Comparison of ENCODE assay signal across 8 cellular contexts in the genomic region with DNA sequence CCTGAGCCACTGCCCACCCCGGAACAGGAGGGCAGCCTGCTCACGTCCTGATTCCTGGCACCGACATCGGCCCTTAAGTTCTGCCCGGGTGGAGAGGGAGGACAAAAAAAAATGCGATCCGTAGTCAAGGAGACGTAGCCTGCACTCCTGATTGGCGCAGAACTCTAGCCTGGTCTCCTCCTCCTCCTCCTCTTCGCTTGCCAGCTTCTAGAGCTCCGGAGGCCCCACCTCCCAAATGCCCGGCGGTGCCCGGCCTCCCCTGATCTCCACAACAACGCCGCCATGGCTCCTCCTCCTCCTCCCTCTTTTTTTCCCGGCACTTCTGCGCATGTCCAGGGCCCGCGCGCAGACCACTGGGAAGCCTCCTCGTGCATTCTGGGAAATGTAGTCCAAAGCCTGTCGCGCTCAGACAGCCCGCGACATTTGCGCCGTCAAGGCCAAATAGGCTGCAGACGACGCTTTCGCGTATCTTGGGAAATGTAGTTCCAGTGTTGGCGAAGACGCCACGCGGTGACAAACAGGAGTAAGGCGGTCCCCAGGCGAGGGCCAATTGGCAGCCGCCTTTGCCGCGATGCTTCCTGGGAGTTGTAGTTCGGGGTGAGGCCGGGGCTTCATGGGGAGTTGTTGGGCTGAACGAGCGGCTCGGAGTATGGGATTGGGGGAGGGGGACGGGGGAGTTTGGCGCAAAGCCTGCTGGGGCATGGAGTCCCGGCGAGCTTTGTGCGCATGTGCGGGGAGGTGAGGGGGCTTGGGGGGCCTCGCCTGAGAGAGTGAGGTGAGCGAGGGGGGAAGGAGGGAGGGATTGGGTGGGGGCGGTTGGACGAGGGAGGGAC. TPM values are rescaled to one million over a fixed set of nuclear protein-coding genes. Genes with fewer than 3 reads are reported as not detected.
A peak's percentile ranks its signal among the peaks of the same experiment; 100 is the strongest.
DNase-seq lines count a peak whose midpoint lies in the region; ATAC-seq and TF ChIP-seq lines count a peak whose summit lies in the region.

A gene (plus strand): TSS at position 705 of the 833 bp plus-strand sequence. CDS start 5,625 bp downstream, outside the sequence.

- no peaks in the 10 kb centered on the region for H3K27me3 Mint-ChIP-seq in osteocyte (ENCODE audit: unreplicated experiment)

- peak; percentile 88 for ATAC-seq in HG02678 (IDR thresholded peaks at IDR 0.05; ENCODE audit: unreplicated experiment)

- DNase-seq in NCI-H128 (lab: John Stamatoyannopoulos, UW; ENCODE audit: unreplicated experiment), result peak; percentile 100
- DNase-seq in SW 1271 (lab: John Stamatoyannopoulos, UW), result peak; percentile 96 to 99
- DNase-seq in activated naive CD8-positive, alpha-beta T cell treated with anti-CD3 and anti-CD28 coated beads, Interleukin-2, amount 50 U/mL, for 16 hours (ENCODE audit: low read depth, low spot score), result peak; percentile 99
- peak; percentile 97 to 100 (median 99) for DNase-seq in head of caudate nucleus
- peak; percentile 100 for DNase-seq in osteocyte (ENCODE audit: extremely low spot score, unreplicated experiment)
- DNase-seq in thyroid gland, result peak; percentile 99

- no peaks in the 10 kb centered on the region for H3K27me3 ChIP-seq in thyroid gland

- 0 to 1% methylated on average over 37 to 51 of the region's 56 CpGs for WGBS in thyroid gland, 2 donors

- TF ChIP-seq POLR2A in GM10847 (IDR thresholded peaks at IDR 0.05; ENCODE audit: extremely low read depth, insufficient read length) (peak; percentile 54), thyroid gland (IDR thresholded peaks at IDR 0.05) (peak in 1 of 2 donors; percentile 84)

- peak within 1 kb of the TSS; percentile 88 to 94 (median 89) for H3K27ac ChIP-seq in thyroid gland

- peaks cover 23% of the 10 kb centered on the region for H3K4me1 Mint-ChIP-seq in osteocyte (ENCODE audit: unreplicated experiment)

- peak within 1 kb of the TSS; percentile 86 for H3K4me3 Mint-ChIP-seq in osteocyte (ENCODE audit: unreplicated experiment)

- H3K27ac Mint-ChIP-seq in osteocyte (ENCODE audit: unreplicated experiment), result peak within 1 kb of the TSS; percentile 97

- H3K4me3 ChIP-seq in thyroid gland (replicated peaks in 1 of 3), result peak within 1 kb of the TSS in 2 of 3 donors; percentile 27 to 43

- TF ChIP-seq CTCF in osteocyte (IDR thresholded peaks at IDR 0.05), result no peak
- TF ChIP-seq CTCF in thyroid gland (IDR thresholded peaks at IDR 0.05), result no peak

- H3K36me3 ChIP-seq in thyroid gland, result no peaks in the 10 kb centered on the region

- no peaks in the 10 kb centered on the region for H3K9me3 ChIP-seq in thyroid gland

- H3K9me3 Mint-ChIP-seq in osteocyte (ENCODE audit: unreplicated experiment), result no peaks in the 10 kb centered on the region

- peaks cover 34 to 50% of the 10 kb centered on the region in 2 donors for H3K4me1 ChIP-seq in thyroid gland

- intact Hi-C loops in head of caudate nucleus (cut with DNase I) (loop anchor here (1.0 to 10.0 kb wide), 2 partner anchors 19 to 174 kb away; a partner anchor contains a TSS), thyroid gland (cut with DNase I) (no loop called here)

- peaks cover 2% of the 10 kb centered on the region for H3K36me3 Mint-ChIP-seq in osteocyte (ENCODE audit: unreplicated experiment)

RNA-seq across cellular contexts. Expression of the gene that starts here (rescaled TPM):
- total RNA-seq in osteocyte (41.6 and 47.9 TPM in 2 replicates), thyroid gland (10 to 100 TPM; 35.1 to 53.0 (median 45.5) TPM)

Comparison
In these comparisons a context has a peak if more than half of its experiments do, and no peak if none do; other contexts are left out.
1. Peak in every context shown above with its lines: DNase-seq, ATAC-seq, H3K4me3 ChIP-seq and H3K27ac ChIP-seq.